Comparison of ENCODE assay signal across 1 cellular context in genomic region chr6:83430606-83431544, GRCh38.
A peak's percentile ranks its signal among the peaks of the same experiment; 100 is the strongest.
TF ChIP-seq lines count a peak whose summit lies in the region.

Gene ME1, minus strand, starts transcription at chr6:83431051. Its CDS starts 97 bp downstream, at chr6:83430954.

TF ChIP-seq in Ishikawa, 13 proteins besides CTCF, POLR2A, EP300 and RAD21 (continued from another document):
- TF ChIP-seq, protein P1, sequence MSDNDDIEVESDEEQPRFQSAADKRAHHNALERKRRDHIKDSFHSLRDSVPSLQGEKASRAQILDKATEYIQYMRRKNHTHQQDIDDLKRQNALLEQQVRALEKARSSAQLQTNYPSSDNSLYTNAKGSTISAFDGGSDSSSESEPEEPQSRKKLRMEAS (IDR thresholded peaks at IDR 0.05) = peak; percentile 8; the same call in 1 of the 2 replicates
- TF ChIP-seq CEBPB (IDR thresholded peaks at IDR 0.05) = no peak
- TF ChIP-seq USF1 (IDR thresholded peaks at IDR 0.05) = 0 out of 2 replicates have a peak, but pooled peaks have one; percentile 1
- no peak for TF ChIP-seq NFIC (IDR thresholded peaks at IDR 0.05)
- peak; percentile 54; the same call in 1 of the 2 replicates for TF ChIP-seq TAF1 (IDR thresholded peaks at IDR 0.05; ENCODE audit: low read depth)
- peak; percentile 34; the same call in 1 of the 2 replicates for TF ChIP-seq ZBTB7A (IDR thresholded peaks at IDR 0.05; ENCODE audit: low read depth)
